In the genomic region with DNA sequence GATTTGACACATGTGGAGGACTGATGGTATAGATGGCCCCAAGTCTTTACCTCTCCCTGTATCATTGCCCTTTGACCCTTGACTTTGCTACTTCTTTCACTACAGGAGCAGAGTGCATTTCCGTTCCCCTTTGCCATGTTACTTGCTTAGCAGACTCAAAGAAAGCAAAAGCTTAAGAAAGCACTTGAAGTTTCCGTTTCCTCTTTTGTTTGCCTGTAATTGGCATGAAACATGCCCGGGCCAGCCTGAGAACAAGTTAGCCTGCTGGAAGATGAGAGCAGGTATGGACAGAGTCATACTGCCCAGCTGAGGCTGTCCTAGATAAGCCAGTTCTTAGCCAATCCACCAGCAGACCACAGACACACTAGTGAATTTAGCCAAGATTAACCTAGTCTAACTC, we compare ENCODE assay signal across 12 cellular contexts.
A peak's percentile ranks its signal among the peaks of the same experiment; 100 is the strongest.
DNase-seq lines count a peak whose midpoint lies in the region; ATAC-seq and TF ChIP-seq lines count a peak whose summit lies in the region.
"Had no signal": no experiment of that assay in that cellular context is flagged by ENCODE, and none has a peak within 500 bp of the region (broad histone marks: within the 10 kb centered on the region; RNA-seq: fewer than 3 reads in every experiment).

No MANE protein-coding gene starts in this region.

- CTCF ChIA-PET in OCI-LY7 (lab: Charles Lee; ENCODE audit: unreplicated experiment): no interaction called here

- POLR2A ChIA-PET in OCI-LY7 (lab: Charles Lee): no interaction called here

- peak overlapping the region; percentile 39; the same call in 1 of the 2 replicates for H3K4me2 ChIP-seq in OCI-LY7 (ENCODE audit: low read length)
- H3K4me2 ChIP-seq: A549 had no signal

- BruUV-seq in OCI-LY7 (replicated peaks; lab: Mats Ljungman, UMichigan): no TSS peak

- H3K4me1 ChIP-seq in OCI-LY7 (ENCODE audit: insufficient read depth, low read length, poor library complexity, severe bottlenecking): peaks cover 23% of the 10 kb centered on the region

- H4K20me1 ChIP-seq in OCI-LY7 (ENCODE audit: insufficient read depth, low read length): no peaks in the 10 kb centered on the region

- DNase-seq in NCI-H748 (lab: John Stamatoyannopoulos, UW; ENCODE audit: unreplicated experiment) (peak; percentile 20), NCI-H748 treated with DMSO at 0.1 percent for 48 hours (lab: John Stamatoyannopoulos, UW) (no peak), OCI-LY7 (ENCODE audit: low spot score) (peak; percentile 69), midbrain (lab: John Stamatoyannopoulos, UW) (peak; percentile 6), SHP77 (lab: John Stamatoyannopoulos, UW) (no peak), NCI-H2029 treated with DMSO at 0.1 percent for 48 hours (lab: John Stamatoyannopoulos, UW) (no peak)
- DNase-seq in stimulated activated CD4-positive, alpha-beta T cell treated with anti-CD3 and anti-CD28 coated beads, Interleukin-2, amount 100 ng/mL, for 48 hours: no peak
- DNase-seq: activated CD4-positive, alpha-beta T cell treated with anti-CD3 and anti-CD28 coated beads for 1 hour; NCI-H187 had no signal

- peak overlapping the region; percentile 68; the same call in 1 of the 2 replicates for H2AFZ ChIP-seq in OCI-LY7 (ENCODE audit: low read length)

- H3K27ac ChIP-seq in OCI-LY7 (ENCODE audit: low read depth, low read length, poor library complexity, severe bottlenecking): peak overlapping the region; percentile 38
- H3K27ac ChIP-seq: A549, HL-60 had no signal

- no peaks in the 10 kb centered on the region for H3K9me2 ChIP-seq in OCI-LY7 (ENCODE audit: insufficient read depth, low read length)

- no peaks in the 10 kb centered on the region for H3K9me3 ChIP-seq in OCI-LY7 (ENCODE audit: low read length)
- H3K9me3 ChIP-seq: A549 had no signal

- no peaks in the 10 kb centered on the region for H3K79me2 ChIP-seq in OCI-LY7 (ENCODE audit: insufficient read depth, low read depth, low read length)

- intact Hi-C loops in OCI-LY7 (cut with micrococcal nuclease; ENCODE audit: unreplicated experiment): no loop called here

- H3K36me3 ChIP-seq in OCI-LY7 (ENCODE audit: insufficient read depth, low read length): no peaks in the 10 kb centered on the region

- H3K4me3 ChIP-seq in OCI-LY7 (ENCODE audit: low read depth, low read length, poor library complexity, severe bottlenecking): no peak overlapping the region
- H3K4me3 ChIP-seq: A549 had no signal

- ATAC-seq in HG02759 (IDR thresholded peaks at IDR 0.05; ENCODE audit: unreplicated experiment): peak; percentile 60
- ATAC-seq: A549 had no signal

- no peak for TF ChIP-seq CTCF in OCI-LY7 (conservative IDR thresholded peaks at IDR 0.05; ENCODE audit: low read length)

Comparison
In these comparisons a context has a peak if more than half of its experiments do, and no peak if none do; other contexts are left out.
1. DNase-seq: peak in NCI-H748 (single experiment), OCI-LY7 (single experiment) and midbrain (single experiment); none in NCI-H748 treated with DMSO at 0.1 percent for 48 hours (single experiment), SHP77 (0 of 2), stimulated activated CD4-positive, alpha-beta T cell treated with anti-CD3 and anti-CD28 coated beads, Interleukin-2, amount 100 ng/mL, for 48 hours (0 of 2) and NCI-H2029 treated with DMSO at 0.1 percent for 48 hours (single experiment).